Comparison of ENCODE assay signal across 8 cellular contexts in the genomic region with DNA sequence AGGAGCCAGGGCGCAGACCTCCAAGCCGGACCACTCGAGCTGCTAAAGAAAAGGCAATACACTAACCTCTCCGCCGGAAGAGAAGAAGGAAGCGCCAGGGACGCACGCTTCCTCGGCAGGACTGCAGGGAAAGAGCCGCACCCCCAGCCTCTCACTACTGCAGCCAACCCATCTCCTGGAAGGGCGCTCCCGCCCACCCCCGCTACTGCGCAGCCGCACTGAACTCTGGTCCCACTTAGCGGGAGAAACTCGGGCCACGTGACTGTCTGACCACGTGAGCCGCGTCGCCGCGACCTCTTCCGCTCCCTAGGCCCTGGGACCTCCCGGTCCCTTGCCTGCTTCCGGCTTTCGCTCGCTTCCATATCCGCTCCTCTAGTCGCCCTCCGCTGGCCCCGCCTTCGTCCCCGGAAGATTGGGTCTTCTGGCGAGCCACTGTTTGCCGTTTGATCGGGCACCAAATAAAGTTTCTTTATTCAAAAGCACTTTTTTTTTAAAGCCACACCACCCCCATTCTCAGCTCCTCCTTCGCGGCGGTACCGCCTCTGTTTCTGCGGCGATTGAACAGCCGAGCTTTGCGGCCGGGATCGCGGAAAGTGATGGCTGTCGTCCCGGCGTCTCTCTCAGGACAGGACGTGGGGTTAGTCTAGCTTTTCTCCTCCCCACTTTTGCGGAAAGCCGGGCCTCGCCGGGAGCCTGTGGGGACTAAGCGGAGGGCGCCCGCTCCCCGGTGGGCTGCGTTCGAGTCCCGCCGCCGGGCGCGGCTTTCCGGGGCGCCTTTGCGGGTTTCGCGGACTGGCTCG. TPM values are rescaled to one million over a fixed set of nuclear protein-coding genes. Genes with fewer than 3 reads are reported as not detected.
A peak's percentile ranks its signal among the peaks of the same experiment; 100 is the strongest.
DNase-seq lines count a peak whose midpoint lies in the region; ATAC-seq, FAIRE-seq and TF ChIP-seq lines count a peak whose summit lies in the region.

A gene with protein sequence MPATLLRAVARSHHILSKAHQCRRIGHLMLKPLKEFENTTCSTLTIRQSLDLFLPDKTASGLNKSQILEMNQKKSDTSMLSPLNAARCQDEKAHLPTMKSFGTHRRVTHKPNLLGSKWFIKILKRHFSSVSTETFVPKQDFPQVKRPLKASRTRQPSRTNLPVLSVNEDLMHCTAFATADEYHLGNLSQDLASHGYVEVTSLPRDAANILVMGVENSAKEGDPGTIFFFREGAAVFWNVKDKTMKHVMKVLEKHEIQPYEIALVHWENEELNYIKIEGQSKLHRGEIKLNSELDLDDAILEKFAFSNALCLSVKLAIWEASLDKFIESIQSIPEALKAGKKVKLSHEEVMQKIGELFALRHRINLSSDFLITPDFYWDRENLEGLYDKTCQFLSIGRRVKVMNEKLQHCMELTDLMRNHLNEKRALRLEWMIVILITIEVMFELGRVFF (minus strand): TSS at position 177 of the 800 bp plus-strand sequence. CDS start 6,315 bp downstream, outside the sequence.

- FAIRE-seq in astrocyte (lab: Jason Lieb, UNC) = peak; percentile 96

- H3K9ac ChIP-seq in astrocyte (ENCODE audit: low read length) = peak within 1 kb of the TSS; percentile 93

- intact Hi-C loops in right cardiac atrium (cut with DNase I) (loop anchor here in 1 of 4 donors (10.0 kb wide), 1 partner anchor 57 kb away; a partner anchor contains a TSS), uterus (cut with DNase I; ENCODE audit: low total_unique reads) (loop anchor here (10.0 kb wide), 1 partner anchor 57 kb away; a partner anchor contains a TSS)

- H3K4me3 ChIP-seq in astrocyte (ENCODE audit: insufficient read depth, low read depth, low read length) (peak within 1 kb of the TSS; percentile 95), right cardiac atrium (ENCODE audit: low read length) (peak within 1 kb of the TSS; percentile 95), uterus (peak within 1 kb of the TSS; percentile 93 to 98)

- peaks cover 16% of the 10 kb centered on the region for H3K4me1 Mint-ChIP-seq in astrocyte (ENCODE audit: low read depth, unreplicated experiment)

- ATAC-seq in GM18505 (IDR thresholded peaks at IDR 0.05; ENCODE audit: unreplicated experiment) (peak; percentile 95), HG02973 (IDR thresholded peaks at IDR 0.05; ENCODE audit: unreplicated experiment) (peak; percentile 97), right cardiac atrium (peak; percentile 99)

- H3K9me3 Mint-ChIP-seq in astrocyte (ENCODE audit: unreplicated experiment) = no peaks in the 10 kb centered on the region

- peaks cover 6% of the 10 kb centered on the region for H3K36me3 Mint-ChIP-seq in astrocyte (ENCODE audit: low read depth, unreplicated experiment)

- peak within 1 kb of the TSS; percentile 92 for H3K4me2 ChIP-seq in astrocyte (ENCODE audit: low read length)

- no peaks in the 10 kb centered on the region for H3K27me3 Mint-ChIP-seq in astrocyte (ENCODE audit: low read depth, unreplicated experiment)

- under 1% methylated on average over 74 of the region's 74 CpGs for WGBS in right cardiac atrium

- no peaks in the 10 kb centered on the region for H3K27me3 ChIP-seq in astrocyte (ENCODE audit: insufficient read depth, low read length)
- H3K27me3 ChIP-seq in right cardiac atrium (ENCODE audit: control insufficient read depth, insufficient read depth) = no peaks in the 10 kb centered on the region
- no peaks in the 10 kb centered on the region for H3K27me3 ChIP-seq in uterus

- peak within 1 kb of the TSS; percentile 68 for H2AFZ ChIP-seq in astrocyte (ENCODE audit: low read depth, low read length)

- H3K4me3 Mint-ChIP-seq in astrocyte (ENCODE audit: unreplicated experiment) = peak within 1 kb of the TSS; percentile 90

- H3K27ac ChIP-seq in astrocyte (ENCODE audit: low read depth, low read length) = peak within 1 kb of the TSS; percentile 84
- peak within 1 kb of the TSS; percentile 95 for H3K27ac ChIP-seq in right cardiac atrium (ENCODE audit: low read length)
- H3K27ac ChIP-seq in uterus = peak within 1 kb of the TSS; percentile 95 to 98

- H3K27ac Mint-ChIP-seq in astrocyte (ENCODE audit: unreplicated experiment) = peak within 1 kb of the TSS; percentile 89

- TF ChIP-seq CTCF in astrocyte (IDR thresholded peaks at IDR 0.05; ENCODE audit: insufficient read depth, low read depth, low read length) = no peak
- peak in 1 of 4 experiments; percentile 11 for TF ChIP-seq CTCF in uterus (IDR thresholded peaks at IDR 0.05)

- TF ChIP-seq POLR2A in GM18505 (IDR thresholded peaks at IDR 0.05; ENCODE audit: borderline replicate concordance, extremely low read depth, insufficient read depth, insufficient read length) = peak; percentile 84
- peak; percentile 44 to 51 for TF ChIP-seq POLR2A in uterus (IDR thresholded peaks at IDR 0.05)

- DNase-seq in NCI-H2029 (lab: John Stamatoyannopoulos, UW) = peak; percentile 96
- DNase-seq in T-helper 22 cell (ENCODE audit: low read depth) = peak; percentile 100
- DNase-seq in astrocyte (ENCODE audit: low read depth) = peak; percentile 99
- DNase-seq in right cardiac atrium = peak; percentile 100
- DNase-seq in pulmonary artery endothelial cell (ENCODE audit: low read depth, low spot score) = peak; percentile 100
- DNase-seq in uterus = peak; percentile 100

- H3K9me3 ChIP-seq in astrocyte (ENCODE audit: insufficient read depth, low read depth, low read length) = no peaks in the 10 kb centered on the region
- no peaks in the 10 kb centered on the region for H3K9me3 ChIP-seq in right cardiac atrium (ENCODE audit: control insufficient read depth, low read length)
- H3K9me3 ChIP-seq in uterus = no peaks in the 10 kb centered on the region

- peaks cover 57% of the 10 kb centered on the region for H3K79me2 ChIP-seq in astrocyte (ENCODE audit: insufficient read depth, low read length)

- H3K36me3 ChIP-seq in astrocyte (ENCODE audit: insufficient read depth, low read length) (no peaks in the 10 kb centered on the region), uterus (no peaks in the 10 kb centered on the region)

- no peaks in the 10 kb centered on the region for H4K20me1 ChIP-seq in astrocyte (ENCODE audit: insufficient read depth, low read length)

- H3K4me1 ChIP-seq in astrocyte (ENCODE audit: insufficient read depth, low read length) = peaks cover 9% of the 10 kb centered on the region
- no peaks in the 10 kb centered on the region for H3K4me1 ChIP-seq in right cardiac atrium (ENCODE audit: control insufficient read depth, insufficient read depth, low read length)
- no peaks in the 10 kb centered on the region for H3K4me1 ChIP-seq in uterus

RNA-seq across cellular contexts. Expression of the gene that starts here (rescaled TPM):
- total RNA-seq in astrocyte (22.7 and 25.9 TPM in 2 replicates), right cardiac atrium (10 to 100 TPM; 10.9 to 15.2 (median 11.7) TPM), pulmonary artery endothelial cell (18.6 and 26.9 TPM in 2 replicates), uterus (10 to 100 TPM in 3 of 4 donors, 1 to 10 TPM in 1; 4.1 to 48.8 (median 21.1) TPM)
- polyA plus RNA-seq in right cardiac atrium = 13.0 TPM

Comparison
In these comparisons a context has a peak if more than half of its experiments do, and no peak if none do; other contexts are left out.
1. Peak in every context shown above with its lines: DNase-seq, ATAC-seq, H3K4me3 ChIP-seq and H3K27ac ChIP-seq.